Comparison of ENCODE assay signal across 33 cellular contexts in the genomic region with DNA sequence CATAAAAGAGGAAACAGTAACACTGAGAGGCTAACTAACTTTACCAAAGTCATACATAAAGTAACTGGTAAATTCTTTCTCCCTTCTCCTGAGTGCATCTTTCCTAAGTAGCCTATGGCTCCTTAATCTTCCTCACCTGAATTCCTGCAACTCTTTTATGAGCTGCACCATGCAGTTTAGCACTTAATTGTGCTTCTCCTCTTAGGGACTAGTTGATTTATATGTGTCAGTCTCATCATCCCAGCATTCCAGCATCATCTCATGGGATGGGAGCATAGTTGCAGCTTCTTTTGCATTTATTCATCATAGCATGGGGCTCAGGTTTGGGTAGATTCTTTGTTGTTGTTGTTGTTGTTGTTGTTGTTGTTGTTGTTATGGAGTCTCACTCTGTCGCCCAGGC.
"Had no signal": no experiment of that assay in that cellular context is flagged by ENCODE, and none has a peak within 500 bp of the region (broad histone marks: within the 10 kb centered on the region; RNA-seq: fewer than 3 reads in every experiment).

No MANE protein-coding gene starts in this region.

- H3K9me2 ChIP-seq: SK-N-SH had no signal

- H3K27ac Mint-ChIP-seq: activated CD4-positive, alpha-beta memory T cell treated with anti-CD3 and anti-CD28 coated beads, Interleukin-2, amount 10 ng/mL, durations not matched to agents 7 days and 5 days; activated CD8-positive, alpha-beta memory T cell treated with anti-CD3 and anti-CD28 coated beads, Interleukin-2, amount 10 ng/mL, durations not matched to agents 7 days and 5 days; activated naive CD8-positive, alpha-beta T cell treated with anti-CD3 and anti-CD28 coated beads for 36 hours; T-helper 1 cell treated with Interleukin-12 subunit alpha and Interleukin-12 subunit beta and Interleukin-4 antibody, amounts not matched to agents 30 μg/mL and 1 μg/mL, for 36 hours had no signal

- H3K4me2 ChIP-seq: SK-N-SH had no signal

- H3K27me3 ChIP-seq: ascending aorta, breast epithelium, Peyer's patch, SJSA1 had no signal

- ATAC-seq: activated CD8-positive, alpha-beta memory T cell treated with anti-CD3 and anti-CD28 coated beads, Interleukin-2, amount 10 ng/mL, durations not matched to agents 7 days and 5 days; activated T-helper 17 cell treated with anti-CD3 and anti-CD28 coated beads, Interleukin-2, amount 50 U/mL, for 72 hours; PC-3 had no signal

- H3K9me3 ChIP-seq: ascending aorta, breast epithelium, Peyer's patch, SJSA1, SK-N-SH had no signal

- H3K4me3 Mint-ChIP-seq: activated CD4-positive, alpha-beta memory T cell treated with anti-CD3 and anti-CD28 coated beads, Interleukin-2, amount 10 ng/mL, durations not matched to agents 7 days and 5 days; activated CD8-positive, alpha-beta memory T cell treated with anti-CD3 and anti-CD28 coated beads, Interleukin-2, amount 10 ng/mL, durations not matched to agents 7 days and 5 days; activated naive CD8-positive, alpha-beta T cell treated with anti-CD3 and anti-CD28 coated beads for 36 hours; activated T-helper 17 cell treated with anti-CD3 and anti-CD28 coated beads, Interleukin-2, amount 50 U/mL, for 72 hours; T-helper 1 cell treated with Interleukin-12 subunit alpha and Interleukin-12 subunit beta and Interleukin-4 antibody, amounts not matched to agents 30 μg/mL and 1 μg/mL, for 36 hours had no signal

- H3K4me3 ChIP-seq: ascending aorta, breast epithelium, Peyer's patch, SJSA1 had no signal

- H3K9me3 Mint-ChIP-seq: activated CD4-positive, alpha-beta memory T cell treated with anti-CD3 and anti-CD28 coated beads, Interleukin-2, amount 10 ng/mL, durations not matched to agents 7 days and 5 days; activated naive CD8-positive, alpha-beta T cell treated with anti-CD3 and anti-CD28 coated beads for 36 hours; activated T-helper 17 cell treated with anti-CD3 and anti-CD28 coated beads, Interleukin-2, amount 50 U/mL, for 72 hours; T-helper 1 cell treated with Interleukin-12 subunit alpha and Interleukin-12 subunit beta and Interleukin-4 antibody, amounts not matched to agents 30 μg/mL and 1 μg/mL, for 36 hours had no signal

- H3K36me3 ChIP-seq: breast epithelium had no signal

- H3K9ac ChIP-seq: SK-N-SH had no signal

- H3K27me3 Mint-ChIP-seq: activated CD4-positive, alpha-beta memory T cell treated with anti-CD3 and anti-CD28 coated beads, Interleukin-2, amount 10 ng/mL, durations not matched to agents 7 days and 5 days; activated CD8-positive, alpha-beta memory T cell treated with anti-CD3 and anti-CD28 coated beads, Interleukin-2, amount 10 ng/mL, durations not matched to agents 7 days and 5 days; activated naive CD8-positive, alpha-beta T cell treated with anti-CD3 and anti-CD28 coated beads for 36 hours; activated T-helper 17 cell treated with anti-CD3 and anti-CD28 coated beads, Interleukin-2, amount 50 U/mL, for 72 hours had no signal

- H3K27ac ChIP-seq: ascending aorta, breast epithelium, Peyer's patch, SJSA1, VCaP had no signal

- DNase-seq: activated CD4-positive, alpha-beta memory T cell treated with anti-CD3 and anti-CD28 coated beads, Interleukin-2, amount 10 ng/mL, durations not matched to agents 7 days and 5 days; activated CD4-positive, alpha-beta T cell treated with anti-CD3 and anti-CD28 coated beads for 1 hour; activated CD4-positive, alpha-beta T cell treated with anti-CD3 and anti-CD28 coated beads for 48 hours; activated CD4-positive, CD25-positive, alpha-beta regulatory T cell; activated CD8-positive, alpha-beta memory T cell treated with anti-CD3 and anti-CD28 coated beads for 24 hours; activated CD8-positive, alpha-beta memory T cell treated with anti-CD3 and anti-CD28 coated beads, Interleukin-2, amount 10 ng/mL, durations not matched to agents 7 days and 5 days; activated CD8-positive, alpha-beta memory T cell treated with anti-CD3 and anti-CD28 coated beads, Interleukin-2, amount 50 U/mL, for 48 hours; activated effector memory CD4-positive, alpha-beta T cell treated with anti-CD3 and anti-CD28 coated beads, Interleukin-2, amount 50 U/mL, for 16 hours; activated naive CD4-positive, alpha-beta T cell; activated naive CD4-positive, alpha-beta T cell treated with anti-CD3 and anti-CD28 coated beads, Interleukin-2, amount 50 U/mL, for 16 hours; activated naive CD8-positive, alpha-beta T cell treated with anti-CD3 and anti-CD28 coated beads for 36 hours; activated T-cell treated with anti-CD3 and anti-CD28 coated beads, Interleukin-2, amount 50 U/mL, for 48 hours; amniotic stem cell; NCI-H1048; NCI-H1105 treated with DMSO at 0.1 percent for 48 hours; NCI-H1436; NCI-H1694; NCI-H1930; NCI-H2081 treated with DMSO at 0.1 percent for 48 hours; NCI-H226; NCI-H446 treated with DMSO at 0.1 percent for 48 hours; NCI-H524; PC-3; Peyer's patch; RPMI8226; SHP77 treated with DMSO at 0.1 percent for 48 hours; SK-N-SH had no signal
